Comparison of ENCODE assay signal across 1 cellular context in genomic region chr11:68309621-68310185, GRCh38.
TF ChIP-seq lines count a peak whose summit lies in the region.

No MANE protein-coding gene starts in this region.

TF ChIP-seq in HepG2, 621 proteins besides CTCF, POLR2A, EP300 and RAD21 (continued from another document and continues in another):
- TF ChIP-seq RXRB (CRISPR knock-in tag; IDR thresholded peaks at IDR 0.05; ENCODE audit: borderline replicate concordance) (no peak; the same call in none of the 2 replicates), ZNF34 (CRISPR knock-in tag; IDR thresholded peaks at IDR 0.05; ENCODE audit: borderline replicate concordance) (no peak), HOXA3 (CRISPR knock-in tag; IDR thresholded peaks at IDR 0.05) (peak; percentile 29; the same call in 1 of the 2 replicates), ZNF260 (CRISPR knock-in tag; IDR thresholded peaks at IDR 0.05; ENCODE audit: borderline replicate concordance, low read depth) (no peak), ZNF780A (CRISPR knock-in tag; IDR thresholded peaks at IDR 0.05) (no peak), SP2 (CRISPR knock-in tag; IDR thresholded peaks at IDR 0.05) (no peak), ZNF205 (CRISPR knock-in tag; IDR thresholded peaks at IDR 0.05) (no peak), TIGD3 (CRISPR knock-in tag; IDR thresholded peaks at IDR 0.05; ENCODE audit: borderline replicate concordance) (no peak), NFIC (IDR thresholded peaks at IDR 0.05; ENCODE audit: low read length) (0 out of 2 replicates have a peak, but pooled peaks have one; percentile 25), RFX3 (CRISPR knock-in tag; IDR thresholded peaks at IDR 0.05) (no peak), GABPA (IDR thresholded peaks at IDR 0.05; ENCODE audit: low read depth, low read length) (no peak), GABPA (CRISPR knock-in tag; IDR thresholded peaks at IDR 0.05; ENCODE audit: low read depth) (0 out of 2 replicates have a peak, but pooled peaks have one; percentile 4), ZFP62 (CRISPR knock-in tag; IDR thresholded peaks at IDR 0.05) (no peak), KLF13 (CRISPR knock-in tag; IDR thresholded peaks at IDR 0.05) (no peak), ZNF605 (CRISPR knock-in tag; IDR thresholded peaks at IDR 0.05) (no peak), PHF21A (CRISPR knock-in tag; IDR thresholded peaks at IDR 0.05) (peak; percentile 49; the same call in 1 of the 2 replicates), HNRNPH1 (optimal IDR thresholded peaks at IDR 0.05; ENCODE audit: low read depth, low read length) (no peak), CREM (IDR thresholded peaks at IDR 0.05) (peak; percentile 52; the same call in 1 of the 2 replicates), CREM (CRISPR knock-in tag; IDR thresholded peaks at IDR 0.05) (no peak), POLR2AphosphoS5 (IDR thresholded peaks at IDR 0.05; ENCODE audit: low read depth, low read length) (peak; percentile 49; the same call in 1 of the 2 replicates), ZBTB10 (CRISPR knock-in tag; IDR thresholded peaks at IDR 0.05; ENCODE audit: borderline replicate concordance) (no peak), EZH2 (conservative IDR thresholded peaks at IDR 0.05; ENCODE audit: low read depth, low read length) (no peak), ZFP90 (CRISPR knock-in tag; IDR thresholded peaks at IDR 0.05; ENCODE audit: borderline replicate concordance) (no peak), RAD51 (IDR thresholded peaks at IDR 0.05; ENCODE audit: borderline replicate concordance) (no peak), PRDM4 (CRISPR knock-in tag; IDR thresholded peaks at IDR 0.05; ENCODE audit: borderline replicate concordance) (no peak), ZNF552 (CRISPR knock-in tag; IDR thresholded peaks at IDR 0.05; ENCODE audit: borderline replicate concordance) (no peak), XBP1 (CRISPR knock-in tag; IDR thresholded peaks at IDR 0.05) (no peak), ZNF550 (CRISPR knock-in tag; IDR thresholded peaks at IDR 0.05; ENCODE audit: borderline replicate concordance) (no peak), NCOA2 (CRISPR knock-in tag; IDR thresholded peaks at IDR 0.05) (peak; percentile 41; the same call in 1 of the 2 replicates)
- TF ChIP-seq, protein P1, sequence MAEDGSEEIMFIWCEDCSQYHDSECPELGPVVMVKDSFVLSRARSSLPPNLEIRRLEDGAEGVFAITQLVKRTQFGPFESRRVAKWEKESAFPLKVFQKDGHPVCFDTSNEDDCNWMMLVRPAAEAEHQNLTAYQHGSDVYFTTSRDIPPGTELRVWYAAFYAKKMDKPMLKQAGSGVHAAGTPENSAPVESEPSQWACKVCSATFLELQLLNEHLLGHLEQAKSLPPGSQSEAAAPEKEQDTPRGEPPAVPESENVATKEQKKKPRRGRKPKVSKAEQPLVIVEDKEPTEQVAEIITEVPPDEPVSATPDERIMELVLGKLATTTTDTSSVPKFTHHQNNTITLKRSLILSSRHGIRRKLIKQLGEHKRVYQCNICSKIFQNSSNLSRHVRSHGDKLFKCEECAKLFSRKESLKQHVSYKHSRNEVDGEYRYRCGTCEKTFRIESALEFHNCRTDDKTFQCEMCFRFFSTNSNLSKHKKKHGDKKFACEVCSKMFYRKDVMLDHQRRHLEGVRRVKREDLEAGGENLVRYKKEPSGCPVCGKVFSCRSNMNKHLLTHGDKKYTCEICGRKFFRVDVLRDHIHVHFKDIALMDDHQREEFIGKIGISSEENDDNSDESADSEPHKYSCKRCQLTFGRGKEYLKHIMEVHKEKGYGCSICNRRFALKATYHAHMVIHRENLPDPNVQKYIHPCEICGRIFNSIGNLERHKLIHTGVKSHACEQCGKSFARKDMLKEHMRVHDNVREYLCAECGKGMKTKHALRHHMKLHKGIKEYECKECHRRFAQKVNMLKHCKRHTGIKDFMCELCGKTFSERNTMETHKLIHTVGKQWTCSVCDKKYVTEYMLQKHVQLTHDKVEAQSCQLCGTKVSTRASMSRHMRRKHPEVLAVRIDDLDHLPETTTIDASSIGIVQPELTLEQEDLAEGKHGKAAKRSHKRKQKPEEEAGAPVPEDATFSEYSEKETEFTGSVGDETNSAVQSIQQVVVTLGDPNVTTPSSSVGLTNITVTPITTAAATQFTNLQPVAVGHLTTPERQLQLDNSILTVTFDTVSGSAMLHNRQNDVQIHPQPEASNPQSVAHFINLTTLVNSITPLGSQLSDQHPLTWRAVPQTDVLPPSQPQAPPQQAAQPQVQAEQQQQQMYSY (CRISPR knock-in tag; IDR thresholded peaks at IDR 0.05) = no peak
- TF ChIP-seq, protein P2, sequence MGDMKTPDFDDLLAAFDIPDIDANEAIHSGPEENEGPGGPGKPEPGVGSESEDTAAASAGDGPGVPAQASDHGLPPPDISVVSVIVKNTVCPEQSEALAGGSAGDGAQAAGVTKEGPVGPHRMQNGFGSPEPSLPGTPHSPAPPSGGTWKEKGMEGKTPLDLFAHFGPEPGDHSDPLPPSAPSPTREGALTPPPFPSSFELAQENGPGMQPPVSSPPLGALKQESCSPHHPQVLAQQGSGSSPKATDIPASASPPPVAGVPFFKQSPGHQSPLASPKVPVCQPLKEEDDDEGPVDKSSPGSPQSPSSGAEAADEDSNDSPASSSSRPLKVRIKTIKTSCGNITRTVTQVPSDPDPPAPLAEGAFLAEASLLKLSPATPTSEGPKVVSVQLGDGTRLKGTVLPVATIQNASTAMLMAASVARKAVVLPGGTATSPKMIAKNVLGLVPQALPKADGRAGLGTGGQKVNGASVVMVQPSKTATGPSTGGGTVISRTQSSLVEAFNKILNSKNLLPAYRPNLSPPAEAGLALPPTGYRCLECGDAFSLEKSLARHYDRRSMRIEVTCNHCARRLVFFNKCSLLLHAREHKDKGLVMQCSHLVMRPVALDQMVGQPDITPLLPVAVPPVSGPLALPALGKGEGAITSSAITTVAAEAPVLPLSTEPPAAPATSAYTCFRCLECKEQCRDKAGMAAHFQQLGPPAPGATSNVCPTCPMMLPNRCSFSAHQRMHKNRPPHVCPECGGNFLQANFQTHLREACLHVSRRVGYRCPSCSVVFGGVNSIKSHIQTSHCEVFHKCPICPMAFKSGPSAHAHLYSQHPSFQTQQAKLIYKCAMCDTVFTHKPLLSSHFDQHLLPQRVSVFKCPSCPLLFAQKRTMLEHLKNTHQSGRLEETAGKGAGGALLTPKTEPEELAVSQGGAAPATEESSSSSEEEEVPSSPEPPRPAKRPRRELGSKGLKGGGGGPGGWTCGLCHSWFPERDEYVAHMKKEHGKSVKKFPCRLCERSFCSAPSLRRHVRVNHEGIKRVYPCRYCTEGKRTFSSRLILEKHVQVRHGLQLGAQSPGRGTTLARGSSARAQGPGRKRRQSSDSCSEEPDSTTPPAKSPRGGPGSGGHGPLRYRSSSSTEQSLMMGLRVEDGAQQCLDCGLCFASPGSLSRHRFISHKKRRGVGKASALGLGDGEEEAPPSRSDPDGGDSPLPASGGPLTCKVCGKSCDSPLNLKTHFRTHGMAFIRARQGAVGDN (CRISPR knock-in tag; IDR thresholded peaks at IDR 0.05) = peak; percentile 60
- TF ChIP-seq, protein P3, sequence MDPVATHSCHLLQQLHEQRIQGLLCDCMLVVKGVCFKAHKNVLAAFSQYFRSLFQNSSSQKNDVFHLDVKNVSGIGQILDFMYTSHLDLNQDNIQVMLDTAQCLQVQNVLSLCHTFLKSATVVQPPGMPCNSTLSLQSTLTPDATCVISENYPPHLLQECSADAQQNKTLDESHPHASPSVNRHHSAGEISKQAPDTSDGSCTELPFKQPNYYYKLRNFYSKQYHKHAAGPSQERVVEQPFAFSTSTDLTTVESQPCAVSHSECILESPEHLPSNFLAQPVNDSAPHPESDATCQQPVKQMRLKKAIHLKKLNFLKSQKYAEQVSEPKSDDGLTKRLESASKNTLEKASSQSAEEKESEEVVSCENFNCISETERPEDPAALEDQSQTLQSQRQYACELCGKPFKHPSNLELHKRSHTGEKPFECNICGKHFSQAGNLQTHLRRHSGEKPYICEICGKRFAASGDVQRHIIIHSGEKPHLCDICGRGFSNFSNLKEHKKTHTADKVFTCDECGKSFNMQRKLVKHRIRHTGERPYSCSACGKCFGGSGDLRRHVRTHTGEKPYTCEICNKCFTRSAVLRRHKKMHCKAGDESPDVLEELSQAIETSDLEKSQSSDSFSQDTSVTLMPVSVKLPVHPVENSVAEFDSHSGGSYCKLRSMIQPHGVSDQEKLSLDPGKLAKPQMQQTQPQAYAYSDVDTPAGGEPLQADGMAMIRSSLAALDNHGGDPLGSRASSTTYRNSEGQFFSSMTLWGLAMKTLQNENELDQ (CRISPR knock-in tag; IDR thresholded peaks at IDR 0.05; ENCODE audit: borderline replicate concordance) = no peak
- TF ChIP-seq, protein P4, sequence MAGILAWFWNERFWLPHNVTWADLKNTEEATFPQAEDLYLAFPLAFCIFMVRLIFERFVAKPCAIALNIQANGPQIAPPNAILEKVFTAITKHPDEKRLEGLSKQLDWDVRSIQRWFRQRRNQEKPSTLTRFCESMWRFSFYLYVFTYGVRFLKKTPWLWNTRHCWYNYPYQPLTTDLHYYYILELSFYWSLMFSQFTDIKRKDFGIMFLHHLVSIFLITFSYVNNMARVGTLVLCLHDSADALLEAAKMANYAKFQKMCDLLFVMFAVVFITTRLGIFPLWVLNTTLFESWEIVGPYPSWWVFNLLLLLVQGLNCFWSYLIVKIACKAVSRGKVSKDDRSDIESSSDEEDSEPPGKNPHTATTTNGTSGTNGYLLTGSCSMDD (CRISPR knock-in tag; IDR thresholded peaks at IDR 0.05) = no peak
